8 cellular contexts compared by ENCODE assay signal in genomic region chr10:24483701-24484100, GRCh38.
DNase-seq lines count a peak whose midpoint lies in the region; ATAC-seq and TF ChIP-seq lines count a peak whose summit lies in the region.

No MANE protein-coding gene starts in this region.

- H3K27me3 ChIP-seq in foreskin keratinocyte: no peaks in the 10 kb centered on the region
- H3K27me3 ChIP-seq in thyroid gland: no peaks in the 10 kb centered on the region

- H3K4me1 ChIP-seq in foreskin keratinocyte (peaks cover 20% of the 10 kb centered on the region), thyroid gland (peaks cover 22 to 41% of the 10 kb centered on the region in 2 donors)

- no peaks in the 10 kb centered on the region for H3K36me3 ChIP-seq in thyroid gland

- H3K4me3 ChIP-seq in thyroid gland (replicated peaks in 1 of 3): no peak overlapping the region

- H3K27ac ChIP-seq in foreskin keratinocyte: peak overlapping the region; percentile 58
- H3K27ac ChIP-seq in thyroid gland: peak overlapping the region in 2 of 3 donors; percentile 48 to 57

- peak; percentile 92 for DNase-seq in A172 (ENCODE audit: low spot score)
- peak; percentile 92 for DNase-seq in SW480 (ENCODE audit: low spot score)
- DNase-seq in foreskin keratinocyte: peak; percentile 97 to 99
- DNase-seq in thyroid gland: peak; percentile 44 to 50
- no peak for DNase-seq in T-helper 9 cell

- intact Hi-C loops in thyroid gland (cut with DNase I): no loop called here

- peak; percentile 95 for ATAC-seq in GM18858 (IDR thresholded peaks at IDR 0.05; ENCODE audit: unreplicated experiment)
- peak; percentile 93 for ATAC-seq in HG03378 (IDR thresholded peaks at IDR 0.05; ENCODE audit: unreplicated experiment)
- ATAC-seq in foreskin keratinocyte: peak; percentile 100
- no peak for ATAC-seq in GM19397 (IDR thresholded peaks at IDR 0.05; ENCODE audit: unreplicated experiment)

- no peaks in the 10 kb centered on the region for H3K9me3 ChIP-seq in thyroid gland

- TF ChIP-seq POLR2A in thyroid gland (IDR thresholded peaks at IDR 0.05): peak in 1 of 2 donors; percentile 8

- 69 to 78% methylated on average over 3 of the region's 3 CpGs for WGBS in thyroid gland, 2 donors

- TF ChIP-seq CTCF in foreskin keratinocyte (conservative IDR thresholded peaks at IDR 0.05): no peak
- no peak for TF ChIP-seq CTCF in thyroid gland (IDR thresholded peaks at IDR 0.05)
